In the genomic region with DNA sequence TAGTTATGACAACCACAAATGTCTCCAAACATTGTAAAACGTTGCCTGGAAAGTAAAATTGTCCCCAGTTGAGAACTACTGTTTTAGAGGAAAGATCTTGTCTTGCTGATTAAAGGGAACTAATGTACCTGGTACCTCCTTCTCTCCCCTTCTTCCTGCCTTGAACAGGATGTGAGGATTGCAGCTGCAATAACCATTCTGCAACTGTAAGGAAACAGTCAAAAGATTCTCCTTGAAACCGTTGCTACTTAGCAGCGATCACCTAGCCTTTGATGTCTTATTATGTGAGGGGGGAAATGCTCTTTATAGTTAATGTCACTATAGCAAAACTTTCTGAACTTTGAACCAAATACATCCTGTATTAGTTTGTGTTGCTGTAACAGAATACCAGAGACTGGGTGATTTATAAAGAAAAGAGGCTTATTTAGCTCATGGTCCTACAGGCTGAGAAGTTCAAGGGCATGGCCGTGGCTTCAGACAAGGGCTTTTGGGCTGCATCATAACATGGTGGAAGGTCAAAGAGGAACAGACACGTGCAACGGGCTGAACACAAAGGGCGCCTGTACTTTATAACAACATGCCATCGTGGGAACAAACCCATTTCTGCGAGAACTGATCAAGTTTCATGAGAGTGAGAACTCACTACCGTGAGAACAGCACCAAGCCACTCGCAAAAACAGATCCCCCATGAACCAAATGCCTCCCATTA, we compare ENCODE assay signal across 25 cellular contexts.
"Had no signal": no experiment of that assay in that cellular context is flagged by ENCODE, and none has a peak within 500 bp of the region (broad histone marks: within the 10 kb centered on the region; RNA-seq: fewer than 3 reads in every experiment).

No MANE protein-coding gene starts in this region.

- H3K9me3 Mint-ChIP-seq: activated naive CD8-positive, alpha-beta T cell treated with anti-CD3 and anti-CD28 coated beads, Interleukin-2, amount 50 U/mL, for 24 hours; activated T-helper 1 cell treated with anti-CD3 and anti-CD28 coated beads, Interleukin-12 subunit alpha, Interleukin-12 subunit beta, Interleukin-2, Interleukin-4 antibody, amounts not matched to agents 30 ng/mL and 10 ng/mL and 1 ng/mL, durations not matched to agents 14 hours and 24 hours and 36 hours; natural killer cell treated with Interleukin-12 subunit alpha and Interleukin-12 subunit beta and Interleukin-15 and Interleukin-18, amount 100 ng/mL, for 72 hours had no signal

- DNase-seq: activated CD4-positive, alpha-beta T cell treated with anti-CD3 and anti-CD28 coated beads for 1 hour; activated CD4-positive, alpha-beta T cell treated with anti-CD3 and anti-CD28 coated beads, Interleukin-2, amount 50 U/mL, for 1 hour; activated CD8-positive, alpha-beta T cell treated with anti-CD3 and anti-CD28 coated beads, Interleukin-2, amount 10 ng/mL, durations not matched to agents 7 days and 5 days; activated gamma-delta T cell; activated naive CD4-positive, alpha-beta T cell treated with anti-CD3 and anti-CD28 coated beads, Interleukin-2, amount 50 U/mL, for 16 hours; activated naive CD8-positive, alpha-beta T cell treated with anti-CD3 and anti-CD28 coated beads, Interleukin-2, amount 50 U/mL, for 24 hours; central memory CD4-positive, alpha-beta T cell; dermis blood vessel endothelial cell; effector CD8-positive, alpha-beta T cell; foreskin melanocyte; hippocampal formation; left ventricle myocardium superior; mammary epithelial cell; midbrain; ovary; stimulated activated CD4-positive, alpha-beta T cell treated with anti-CD3 and anti-CD28 coated beads, Interleukin-4, amount 100 ng/mL, for 24 hours; stimulated activated naive CD4-positive, alpha-beta T cell treated with Interleukin-2 at 50 U/mL for 16 hours; upper lobe of left lung; WERI-Rb-1 had no signal

- H3K9me3 ChIP-seq: neutrophil, ovary, prostate gland, thoracic aorta, upper lobe of left lung had no signal

- H3K27me3 ChIP-seq: neutrophil, ovary, upper lobe of left lung had no signal

- H3K36me3 Mint-ChIP-seq: brain; natural killer cell treated with Interleukin-12 subunit alpha and Interleukin-12 subunit beta and Interleukin-15 and Interleukin-18, amount 100 ng/mL, for 72 hours had no signal

- H3K4me3 Mint-ChIP-seq: activated CD8-positive, alpha-beta T cell treated with anti-CD3 and anti-CD28 coated beads, Interleukin-2, amount 10 ng/mL, durations not matched to agents 7 days and 5 days; activated naive CD8-positive, alpha-beta T cell treated with anti-CD3 and anti-CD28 coated beads, Interleukin-2, amount 50 U/mL, for 24 hours; activated T-helper 1 cell treated with anti-CD3 and anti-CD28 coated beads, Interleukin-12 subunit alpha, Interleukin-12 subunit beta, Interleukin-2, Interleukin-4 antibody, amounts not matched to agents 30 ng/mL and 10 ng/mL and 1 ng/mL, durations not matched to agents 14 hours and 24 hours and 36 hours; brain; natural killer cell treated with Interleukin-12 subunit alpha and Interleukin-12 subunit beta and Interleukin-15 and Interleukin-18, amount 100 ng/mL, for 72 hours had no signal

- H3K27ac ChIP-seq: neutrophil, ovary, prostate gland, thoracic aorta, upper lobe of left lung, WERI-Rb-1 had no signal

- H3K27ac Mint-ChIP-seq: activated CD8-positive, alpha-beta T cell treated with anti-CD3 and anti-CD28 coated beads, Interleukin-2, amount 10 ng/mL, durations not matched to agents 7 days and 5 days; activated naive CD8-positive, alpha-beta T cell treated with anti-CD3 and anti-CD28 coated beads, Interleukin-2, amount 50 U/mL, for 24 hours; activated T-helper 1 cell treated with anti-CD3 and anti-CD28 coated beads, Interleukin-12 subunit alpha, Interleukin-12 subunit beta, Interleukin-2, Interleukin-4 antibody, amounts not matched to agents 30 ng/mL and 10 ng/mL and 1 ng/mL, durations not matched to agents 14 hours and 24 hours and 36 hours; brain; natural killer cell treated with Interleukin-12 subunit alpha and Interleukin-12 subunit beta and Interleukin-15 and Interleukin-18, amount 100 ng/mL, for 72 hours had no signal

- H3K4me3 ChIP-seq: ovary, prostate gland, thoracic aorta, upper lobe of left lung had no signal

- H3K36me3 ChIP-seq: neutrophil, ovary, prostate gland, thoracic aorta, upper lobe of left lung, WERI-Rb-1 had no signal

- ATAC-seq: activated CD8-positive, alpha-beta T cell treated with anti-CD3 and anti-CD28 coated beads, Interleukin-2, amount 10 ng/mL, durations not matched to agents 7 days and 5 days; activated naive CD8-positive, alpha-beta T cell treated with anti-CD3 and anti-CD28 coated beads, Interleukin-2, amount 50 U/mL, for 24 hours; left ventricle myocardium superior; natural killer cell treated with Interleukin-12 subunit alpha and Interleukin-12 subunit beta and Interleukin-15 and Interleukin-18, amount 100 ng/mL, for 72 hours had no signal

- H3K4me1 Mint-ChIP-seq: activated naive CD8-positive, alpha-beta T cell treated with anti-CD3 and anti-CD28 coated beads, Interleukin-2, amount 50 U/mL, for 24 hours had no signal
